Comparison of ENCODE assay signal across 1 cellular context in genomic region chr11:2890466-2891241, GRCh38.
TF ChIP-seq lines count a peak whose summit lies in the region.

No MANE protein-coding gene starts in this region.

TF ChIP-seq in K562, 482 proteins besides CTCF, POLR2A, EP300 and RAD21 (continued from another document and continues in another):
- no peak for TF ChIP-seq CHAMP1 (IDR thresholded peaks at IDR 0.05)
- TF ChIP-seq CCAR2 (IDR thresholded peaks at IDR 0.05; ENCODE audit: low read depth, low read length): no peak
- TF ChIP-seq EP400 (IDR thresholded peaks at IDR 0.05): peak; percentile 90
- no peak for TF ChIP-seq ZNF3 (CRISPR knock-in tag; IDR thresholded peaks at IDR 0.05)
- no peak; the same call in 1 of the 2 replicates for TF ChIP-seq KHSRP (IDR thresholded peaks at IDR 0.05)
- no peak for TF ChIP-seq STAG1 (CRISPR knock-in tag; IDR thresholded peaks at IDR 0.05; ENCODE audit: borderline replicate concordance)
- TF ChIP-seq TSHZ1 (CRISPR knock-in tag; IDR thresholded peaks at IDR 0.05): no peak
- peak; percentile 80; the same call in 1 of the 2 replicates for TF ChIP-seq KAT7 (CRISPR knock-in tag; IDR thresholded peaks at IDR 0.05; ENCODE audit: borderline replicate concordance)
- TF ChIP-seq BHLHE40 (IDR thresholded peaks at IDR 0.05; ENCODE audit: low read length): peak; percentile 98
- no peak for TF ChIP-seq ZZZ3 (IDR thresholded peaks at IDR 0.05)
- no peak for TF ChIP-seq SFPQ (IDR thresholded peaks at IDR 0.05; ENCODE audit: low read depth, low read length)
- TF ChIP-seq ZNF449 (CRISPR knock-in tag; IDR thresholded peaks at IDR 0.05): no peak
- TF ChIP-seq ZNF584 (CRISPR knock-in tag; IDR thresholded peaks at IDR 0.05; ENCODE audit: low read depth): no peak
- no peak for TF ChIP-seq BRD9 (IDR thresholded peaks at IDR 0.05; ENCODE audit: low read depth, partially characterized antibody)
- no peak for TF ChIP-seq NR1H2 (CRISPR knock-in tag; IDR thresholded peaks at IDR 0.05)
- no peak for TF ChIP-seq NELFE (IDR thresholded peaks at IDR 0.05; ENCODE audit: insufficient read depth, insufficient read length)
- peak; percentile 90 for TF ChIP-seq CBX1 (IDR thresholded peaks at IDR 0.05; ENCODE audit: low read depth)
- no peak for TF ChIP-seq ZBTB17 (CRISPR knock-in tag; IDR thresholded peaks at IDR 0.05)
- peak; percentile 97 for TF ChIP-seq BCOR (IDR thresholded peaks at IDR 0.05)
- TF ChIP-seq ZNF184 (CRISPR knock-in tag; IDR thresholded peaks at IDR 0.05): no peak
- no peak for TF ChIP-seq HMG20B (CRISPR knock-in tag; IDR thresholded peaks at IDR 0.05)
- TF ChIP-seq PCBP1 (IDR thresholded peaks at IDR 0.05; ENCODE audit: low read depth, low read length, poor library complexity, severe bottlenecking): peak; percentile 87
- TF ChIP-seq RNF219 (CRISPR knock-in tag; IDR thresholded peaks at IDR 0.05): no peak
- TF ChIP-seq KLF6 (CRISPR knock-in tag; IDR thresholded peaks at IDR 0.05; ENCODE audit: borderline replicate concordance): 0 out of 2 replicates have a peak, but pooled peaks have one; percentile 15
- TF ChIP-seq SUPT5H (IDR thresholded peaks at IDR 0.05): peak; percentile 72; the same call in 1 of the 2 replicates
- TF ChIP-seq GTF2A2 (tag; IDR thresholded peaks at IDR 0.05): no peak
- TF ChIP-seq ZNF444 (CRISPR knock-in tag; IDR thresholded peaks at IDR 0.05): no peak
- peak; percentile 15 for TF ChIP-seq ZNF146 (CRISPR knock-in tag; IDR thresholded peaks at IDR 0.05; ENCODE audit: unreplicated experiment)
- peak; percentile 76 for TF ChIP-seq PRDM10 (IDR thresholded peaks at IDR 0.05; ENCODE audit: partially characterized antibody)
- TF ChIP-seq OTX1 (CRISPR knock-in tag; IDR thresholded peaks at IDR 0.05): no peak
- peak; percentile 89 for TF ChIP-seq CREB1 (IDR thresholded peaks at IDR 0.05)
- TF ChIP-seq CREB1 (CRISPR knock-in tag; IDR thresholded peaks at IDR 0.05): peak; percentile 91
- no peak for TF ChIP-seq ZFP1 (CRISPR knock-in tag; IDR thresholded peaks at IDR 0.05)
- peak; percentile 60 for TF ChIP-seq FOSL1 (tag; conservative IDR thresholded peaks at IDR 0.05)
- TF ChIP-seq PTRF (tag; IDR thresholded peaks at IDR 0.05): no peak
- peak; percentile 94; the same call in 1 of the 2 replicates for TF ChIP-seq FOXP1 (CRISPR knock-in tag; IDR thresholded peaks at IDR 0.05)
- no peak for TF ChIP-seq ZNF707 (CRISPR knock-in tag; conservative IDR thresholded peaks at IDR 0.05)
- no peak for TF ChIP-seq SP2 (IDR thresholded peaks at IDR 0.05; ENCODE audit: extremely low read depth, low read depth, low read length, poor library complexity, severe bottlenecking)
- TF ChIP-seq E2F6 (IDR thresholded peaks at IDR 0.05; ENCODE audit: borderline replicate concordance in 1 of 2, extremely low read depth in 1 of 2, insufficient read depth in 1 of 2, insufficient read length in 1 of 2, low read depth in 1 of 2, low read length in 1 of 2, poor library complexity in 1 of 2, severe bottlenecking in 1 of 2): peak; percentile 51 to 94
- no peak for TF ChIP-seq ZNF324 (CRISPR knock-in tag; IDR thresholded peaks at IDR 0.05)
- no peak for TF ChIP-seq RERE (CRISPR knock-in tag; IDR thresholded peaks at IDR 0.05; ENCODE audit: borderline replicate concordance)
- peak; percentile 27; the same call in 1 of the 2 replicates for TF ChIP-seq LCOR (CRISPR knock-in tag; IDR thresholded peaks at IDR 0.05)
